Comparison of ENCODE assay signal across 1 cellular context in the genomic region with DNA sequence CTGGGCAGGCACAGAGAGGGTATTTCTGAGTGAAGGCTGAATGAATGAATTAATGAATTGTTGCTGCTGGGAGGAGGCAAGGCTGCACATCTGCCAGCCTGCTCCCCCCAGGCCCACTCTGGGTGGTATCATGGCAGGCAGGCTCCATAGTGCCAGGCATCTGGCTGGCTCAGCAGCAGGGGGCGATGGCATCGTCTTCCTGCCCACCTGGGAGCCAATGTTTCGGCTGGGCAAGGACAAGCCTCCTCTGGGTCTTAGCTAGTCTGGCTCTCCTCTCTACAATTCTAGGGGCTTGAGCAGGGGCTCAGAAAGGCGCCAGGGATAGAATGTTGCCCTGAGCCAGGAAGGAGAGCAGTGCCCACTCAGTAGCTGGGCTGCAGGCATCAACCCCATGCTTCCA.
A peak's percentile ranks its signal among the peaks of the same experiment; 100 is the strongest.
TF ChIP-seq lines count a peak whose summit lies in the region.

No MANE protein-coding gene starts in this region.

TF ChIP-seq in K562, 482 proteins besides CTCF, POLR2A, EP300 and RAD21:
- TF ChIP-seq HSF4 (CRISPR knock-in tag; IDR thresholded peaks at IDR 0.05; ENCODE audit: borderline replicate concordance) = no peak
- TF ChIP-seq SMARCA5 (IDR thresholded peaks at IDR 0.05) = no peak
- TF ChIP-seq, protein P1, sequence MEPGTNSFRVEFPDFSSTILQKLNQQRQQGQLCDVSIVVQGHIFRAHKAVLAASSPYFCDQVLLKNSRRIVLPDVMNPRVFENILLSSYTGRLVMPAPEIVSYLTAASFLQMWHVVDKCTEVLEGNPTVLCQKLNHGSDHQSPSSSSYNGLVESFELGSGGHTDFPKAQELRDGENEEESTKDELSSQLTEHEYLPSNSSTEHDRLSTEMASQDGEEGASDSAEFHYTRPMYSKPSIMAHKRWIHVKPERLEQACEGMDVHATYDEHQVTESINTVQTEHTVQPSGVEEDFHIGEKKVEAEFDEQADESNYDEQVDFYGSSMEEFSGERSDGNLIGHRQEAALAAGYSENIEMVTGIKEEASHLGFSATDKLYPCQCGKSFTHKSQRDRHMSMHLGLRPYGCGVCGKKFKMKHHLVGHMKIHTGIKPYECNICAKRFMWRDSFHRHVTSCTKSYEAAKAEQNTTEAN (CRISPR knock-in tag; IDR thresholded peaks at IDR 0.05) = no peak
- no peak for TF ChIP-seq DPF2 (IDR thresholded peaks at IDR 0.05)
- TF ChIP-seq SNIP1 (IDR thresholded peaks at IDR 0.05; ENCODE audit: low read depth) = no peak
- TF ChIP-seq ZNF717 (CRISPR knock-in tag; IDR thresholded peaks at IDR 0.05) = no peak
- TF ChIP-seq POLR2G (IDR thresholded peaks at IDR 0.05; ENCODE audit: low read depth, low read length) = peak; percentile 33; the same call in 1 of the 2 replicates
- TF ChIP-seq ZNF24 (IDR thresholded peaks at IDR 0.05) = peak; percentile 22; the same call in 1 of the 2 replicates
- no peak for TF ChIP-seq CHD2 (IDR thresholded peaks at IDR 0.05; ENCODE audit: low read depth, low read length)
- TF ChIP-seq ZZZ3 (IDR thresholded peaks at IDR 0.05) = no peak
TF ChIP-seq in K562: peak in this region for 2.
